22 cellular contexts compared by ENCODE assay signal in the genomic region with DNA sequence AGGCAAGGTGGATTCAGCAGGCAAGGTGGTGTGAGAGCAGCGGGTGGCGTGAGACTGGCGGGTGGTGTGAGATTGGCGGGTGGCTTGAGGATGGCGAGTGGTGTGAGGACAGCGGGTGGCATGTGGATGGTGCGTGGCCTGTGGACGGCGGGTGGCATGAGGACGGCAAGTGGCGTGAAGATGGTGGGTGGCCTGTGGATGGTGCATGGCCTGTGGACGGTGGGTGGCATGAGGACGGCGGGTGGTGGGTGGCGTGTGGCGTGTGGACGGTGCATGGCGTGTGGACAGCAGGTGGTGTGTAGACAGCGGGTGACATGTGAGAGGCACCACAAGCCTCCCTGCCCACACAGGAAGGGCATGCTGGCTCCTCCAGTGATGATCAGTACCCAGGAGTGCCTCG.
"Had no signal": no experiment of that assay in that cellular context is flagged by ENCODE, and none has a peak within 500 bp of the region (broad histone marks: within the 10 kb centered on the region; RNA-seq: fewer than 3 reads in every experiment).

No MANE protein-coding gene starts in this region.

- H3K4me1 ChIP-seq: foreskin keratinocyte, left ventricle myocardium inferior, pancreas, psoas muscle, suprapubic skin, thyroid gland, upper lobe of left lung, vagina had no signal

- H3K27ac ChIP-seq: dorsolateral prefrontal cortex, foreskin keratinocyte, left ventricle myocardium inferior, pancreas, psoas muscle, skin epidermis, suprapubic skin, thyroid gland, upper lobe of left lung, vagina had no signal

- H3K9me3 ChIP-seq: left ventricle myocardium inferior, pancreas, psoas muscle, suprapubic skin, thyroid gland, upper lobe of left lung, vagina had no signal

- H3K4me3 Mint-ChIP-seq: central memory CD8-positive, alpha-beta T cell; immature natural killer cell; naive B cell had no signal

- H3K27me3 Mint-ChIP-seq: naive B cell had no signal

- H3K36me3 Mint-ChIP-seq: immature natural killer cell, naive B cell had no signal

- H3K36me3 ChIP-seq: left ventricle myocardium inferior, pancreas, suprapubic skin, thyroid gland, upper lobe of left lung, vagina had no signal

- H3K9me3 Mint-ChIP-seq: central memory CD8-positive, alpha-beta T cell; immature natural killer cell had no signal

- H3K27ac Mint-ChIP-seq: immature natural killer cell, naive B cell had no signal

- H3K4me3 ChIP-seq: dorsolateral prefrontal cortex, left ventricle myocardium inferior, lung, pancreas, psoas muscle, skin epidermis, suprapubic skin, thyroid gland, upper lobe of left lung, vagina had no signal

- DNase-seq: cortex of kidney; dorsolateral prefrontal cortex; effector CD8-positive, alpha-beta T cell; foreskin keratinocyte; immature natural killer cell; left ventricle myocardium inferior; mesenchymal stem cell; naive B cell; occipital lobe; pancreas; psoas muscle; retina; stimulated activated CD4-positive, alpha-beta T cell treated with anti-CD3 and anti-CD28 coated beads, Interleukin-12 subunit alpha, Interleukin-12 subunit beta, amount 100 ng/mL, for 4 hours; stimulated activated naive CD8-positive, alpha-beta T cell treated with anti-CD3 and anti-CD28 coated beads, Interleukin-15, Interleukin-2, amounts not matched to agents 100 U/mL and 50 U/mL, for 24 hours; thyroid gland; upper lobe of left lung had no signal

- ATAC-seq: foreskin keratinocyte; pancreas; psoas muscle; sciatic nerve; stimulated activated naive CD8-positive, alpha-beta T cell treated with anti-CD3 and anti-CD28 coated beads, Interleukin-15, Interleukin-2, amounts not matched to agents 100 U/mL and 50 U/mL, for 24 hours had no signal

- H3K27me3 ChIP-seq: foreskin keratinocyte, pancreas, thyroid gland, upper lobe of left lung, vagina had no signal

- H3K4me1 Mint-ChIP-seq: central memory CD8-positive, alpha-beta T cell; immature natural killer cell; naive B cell had no signal
